ENCODE assay signal across 19 cellular contexts in the genomic region with DNA sequence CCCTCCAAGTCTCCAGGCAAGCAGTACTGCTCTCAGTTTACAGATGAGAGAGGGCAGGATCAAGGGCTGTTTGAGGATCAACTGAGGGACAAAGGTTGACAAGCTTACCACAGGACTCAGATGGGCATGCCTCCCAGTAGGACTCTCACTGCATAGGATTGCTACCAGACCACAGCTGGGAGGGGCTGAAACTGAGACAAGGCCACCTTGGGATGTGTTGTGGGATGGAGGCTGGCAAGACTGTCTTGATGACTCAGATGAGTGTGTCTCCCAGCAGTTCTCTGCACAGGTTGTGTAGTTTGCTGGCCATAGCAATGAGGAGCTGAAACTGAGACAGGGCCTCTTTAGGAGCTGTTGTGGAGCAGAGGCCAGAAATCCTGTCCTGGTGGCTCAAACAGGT.
"Had no signal": no experiment of that assay in that cellular context is flagged by ENCODE, and none has a peak within 500 bp of the region (broad histone marks: within the 10 kb centered on the region; RNA-seq: fewer than 3 reads in every experiment).

No MANE protein-coding gene starts in this region.

- ATAC-seq: activated CD4-positive, CD25-positive, alpha-beta regulatory T cell treated with anti-CD3 and anti-CD28 coated beads, Interleukin-2, amount 50 U/mL, for 24 hours; activated CD8-positive, alpha-beta T cell treated with anti-CD3 and anti-CD28 coated beads for 36 hours had no signal

- H3K36me3 ChIP-seq: adrenal gland, Peyer's patch had no signal

- H3K27ac ChIP-seq: adrenal gland, Peyer's patch had no signal

- H3K4me3 ChIP-seq: adrenal gland, Peyer's patch had no signal

- H3K4me1 ChIP-seq: adrenal gland, Peyer's patch had no signal

- DNase-seq: activated CD4-positive, alpha-beta T cell treated with anti-CD3 and anti-CD28 coated beads for 4 hours; activated CD8-positive, alpha-beta memory T cell treated with anti-CD3 and anti-CD28 coated beads, Interleukin-2, amount 50 U/mL, for 4 hours; activated CD8-positive, alpha-beta T cell treated with anti-CD3 and anti-CD28 coated beads for 36 hours; activated naive CD4-positive, alpha-beta T cell treated with anti-CD3 and anti-CD28 coated beads, Interleukin-2, amount 50 U/mL, for 16 hours; activated naive CD8-positive, alpha-beta T cell treated with anti-CD3 and anti-CD28 coated beads, Interleukin-2, amount 10 ng/mL, durations not matched to agents 7 days and 5 days; anterior cingulate cortex; IMR-90; Kasumi-1; KBM-7; NCI-H1092; NCI-H1417; NCI-H1930; NCI-H2171; NCI-H2227 treated with DMSO at 0.1 percent for 48 hours; NCI-H526; Peyer's patch; SHP77 had no signal

- H3K27me3 ChIP-seq: adrenal gland, Peyer's patch had no signal
